29 cellular contexts compared by ENCODE assay signal in the genomic region with DNA sequence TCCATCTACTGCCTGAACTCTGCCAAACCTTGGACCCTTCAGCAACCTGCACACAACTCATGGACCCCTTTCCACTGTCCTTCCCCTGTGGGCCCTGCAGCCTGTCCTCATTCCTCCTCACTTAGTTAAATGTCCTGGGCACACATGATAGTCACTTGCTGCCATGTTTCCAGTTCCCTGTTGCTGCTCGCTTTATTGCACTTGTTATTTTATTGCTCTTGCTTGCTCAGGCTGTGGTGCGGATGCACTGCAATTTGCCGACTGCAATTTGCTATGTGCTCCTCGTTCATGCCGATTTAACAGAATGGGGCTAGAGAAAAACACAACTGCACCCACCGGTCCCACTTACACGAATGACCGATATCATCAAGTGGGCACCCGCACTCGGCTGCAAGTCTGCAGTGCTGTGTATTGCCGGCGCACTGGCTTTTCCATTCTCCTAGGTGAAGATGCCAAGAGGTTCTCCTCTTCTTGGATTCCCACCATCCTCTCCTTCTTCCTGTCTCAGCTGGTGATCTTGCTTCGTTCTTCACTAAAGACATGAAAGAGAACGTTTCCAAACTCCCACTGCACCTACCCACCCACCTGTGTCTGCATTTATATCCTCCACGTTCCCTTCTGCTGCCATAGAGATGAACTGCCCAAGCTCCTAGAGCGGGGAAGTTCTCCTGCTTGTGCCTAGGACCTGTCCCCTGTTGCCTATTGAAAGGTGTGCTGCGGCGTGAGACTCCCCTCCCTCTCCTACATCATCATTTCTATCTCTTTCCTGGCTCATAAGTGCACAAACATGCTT. TPM values are rescaled to one million over a fixed set of nuclear protein-coding genes. Genes with fewer than 3 reads are reported as not detected.
"Had no signal": no experiment of that assay in that cellular context is flagged by ENCODE, and none has a peak within 500 bp of the region (broad histone marks: within the 10 kb centered on the region; RNA-seq: fewer than 3 reads in every experiment).

No MANE protein-coding gene starts in this region.

- ATAC-seq: naive thymus-derived CD8-positive, alpha-beta T cell; natural killer cell treated with Interleukin-12 subunit alpha and Interleukin-12 subunit beta and Interleukin-15 and Interleukin-18, amount 100 ng/mL, for 72 hours; psoas muscle; right cardiac atrium; right lobe of liver; stimulated activated naive B cell treated with anti-CD40 and anti-IgM and Interleukin-4, amounts not matched to agents 10 μg/mL and 1 μg/mL and 100 μg/mL, for 72 hours had no signal

- H3K4me3 Mint-ChIP-seq: naive thymus-derived CD8-positive, alpha-beta T cell; natural killer cell treated with Interleukin-12 subunit alpha and Interleukin-12 subunit beta and Interleukin-15 and Interleukin-18, amount 100 ng/mL, for 72 hours; nephron progenitor cell; neural crest cell; stimulated activated effector memory CD8-positive, alpha-beta T cell treated with anti-CD3 and anti-CD28 coated beads, Interleukin-12 subunit alpha, Interleukin-12 subunit beta, amount 100 ng/mL, for 72 hours; stimulated activated naive B cell treated with anti-CD40 and anti-IgM and Interleukin-4, amounts not matched to agents 10 μg/mL and 1 μg/mL and 100 μg/mL, for 72 hours; stimulated activated naive CD8-positive, alpha-beta T cell treated with anti-CD3 and anti-CD28 coated beads, Interleukin-15, Interleukin-2, amounts not matched to agents 100 ng/mL and 50 ng/mL, for 24 hours had no signal

- H3K4me1 ChIP-seq: parathyroid adenoma, psoas muscle, right lobe of liver, tibial nerve, upper lobe of left lung, vagina had no signal

- H2AFZ ChIP-seq: parathyroid adenoma had no signal

- H3K36me3 Mint-ChIP-seq: naive thymus-derived CD8-positive, alpha-beta T cell; natural killer cell treated with Interleukin-12 subunit alpha and Interleukin-12 subunit beta and Interleukin-15 and Interleukin-18, amount 100 ng/mL, for 72 hours; stimulated activated effector memory CD8-positive, alpha-beta T cell treated with anti-CD3 and anti-CD28 coated beads, Interleukin-12 subunit alpha, Interleukin-12 subunit beta, amount 100 ng/mL, for 72 hours; stimulated activated naive B cell treated with anti-CD40 and anti-IgM and Interleukin-4, amounts not matched to agents 10 μg/mL and 1 μg/mL and 100 μg/mL, for 72 hours had no signal

- H3K4me3 ChIP-seq: ovary, psoas muscle, right lobe of liver, sigmoid colon, stomach, thoracic aorta, thyroid gland, tibial nerve, upper lobe of left lung, vagina had no signal

- DNase-seq: naive thymus-derived CD8-positive, alpha-beta T cell; nephron progenitor cell; occipital lobe; ovary; posterior cingulate gyrus; psoas muscle; right cardiac atrium; right lobe of liver; sigmoid colon; small intestine; stimulated activated CD4-positive, alpha-beta T cell treated with anti-CD3 and anti-CD28 coated beads, Interleukin-15, amount 100 ng/mL, for 24 hours; stimulated activated CD4-positive, alpha-beta T cell treated with anti-CD3 and anti-CD28 coated beads, Interleukin-2, amount 100 ng/mL, for 24 hours; stimulated activated CD4-positive, alpha-beta T cell treated with anti-CD3 and anti-CD28 coated beads, Interleukin-2, amount 100 ng/mL, for 48 hours; stimulated activated CD4-positive, alpha-beta T cell treated with anti-CD3 and anti-CD28 coated beads, Interleukin-4, amount 100 ng/mL, for 24 hours; stimulated activated naive B cell treated with anti-CD40 and anti-IgM and Interleukin-4, amounts not matched to agents 10 μg/mL and 1 μg/mL and 100 μg/mL, for 72 hours; stimulated activated naive CD4-positive, alpha-beta T cell treated with Interleukin-2 at 50 U/mL for 16 hours; stomach; thyroid gland; trophoblast cell; upper lobe of left lung had no signal

- H3K9me3 ChIP-seq: ovary, psoas muscle, right lobe of liver, sigmoid colon, stomach, thoracic aorta, thyroid gland, tibial nerve, upper lobe of left lung, vagina had no signal

- H3K9me3 Mint-ChIP-seq: naive thymus-derived CD8-positive, alpha-beta T cell; natural killer cell treated with Interleukin-12 subunit alpha and Interleukin-12 subunit beta and Interleukin-15 and Interleukin-18, amount 100 ng/mL, for 72 hours; nephron progenitor cell; neural crest cell; stimulated activated effector memory CD8-positive, alpha-beta T cell treated with anti-CD3 and anti-CD28 coated beads, Interleukin-12 subunit alpha, Interleukin-12 subunit beta, amount 100 ng/mL, for 72 hours; stimulated activated naive B cell treated with anti-CD40 and anti-IgM and Interleukin-4, amounts not matched to agents 10 μg/mL and 1 μg/mL and 100 μg/mL, for 72 hours; stimulated activated naive CD8-positive, alpha-beta T cell treated with anti-CD3 and anti-CD28 coated beads, Interleukin-15, Interleukin-2, amounts not matched to agents 100 ng/mL and 50 ng/mL, for 24 hours had no signal

- H3K4me1 Mint-ChIP-seq: naive thymus-derived CD8-positive, alpha-beta T cell; nephron progenitor cell; neural crest cell; stimulated activated effector memory CD8-positive, alpha-beta T cell treated with anti-CD3 and anti-CD28 coated beads, Interleukin-12 subunit alpha, Interleukin-12 subunit beta, amount 100 ng/mL, for 72 hours; stimulated activated naive B cell treated with anti-CD40 and anti-IgM and Interleukin-4, amounts not matched to agents 10 μg/mL and 1 μg/mL and 100 μg/mL, for 72 hours had no signal

- H3K27ac ChIP-seq: ovary, parathyroid adenoma, psoas muscle, right lobe of liver, sigmoid colon, stomach, thoracic aorta, thyroid gland, tibial nerve, upper lobe of left lung, vagina had no signal

- H3K27ac Mint-ChIP-seq: naive thymus-derived CD8-positive, alpha-beta T cell; natural killer cell treated with Interleukin-12 subunit alpha and Interleukin-12 subunit beta and Interleukin-15 and Interleukin-18, amount 100 ng/mL, for 72 hours; nephron progenitor cell; progenitor cell of endocrine pancreas; stimulated activated effector memory CD8-positive, alpha-beta T cell treated with anti-CD3 and anti-CD28 coated beads, Interleukin-12 subunit alpha, Interleukin-12 subunit beta, amount 100 ng/mL, for 72 hours; stimulated activated naive B cell treated with anti-CD40 and anti-IgM and Interleukin-4, amounts not matched to agents 10 μg/mL and 1 μg/mL and 100 μg/mL, for 72 hours; stimulated activated naive CD8-positive, alpha-beta T cell treated with anti-CD3 and anti-CD28 coated beads, Interleukin-15, Interleukin-2, amounts not matched to agents 100 ng/mL and 50 ng/mL, for 24 hours had no signal

- H3K9ac ChIP-seq: parathyroid adenoma had no signal

- H3K27me3 ChIP-seq: ovary, right lobe of liver, sigmoid colon, stomach, thyroid gland, tibial nerve, upper lobe of left lung, vagina had no signal

- H3K36me3 ChIP-seq: ovary, right lobe of liver, sigmoid colon, stomach, thoracic aorta, thyroid gland, tibial nerve, upper lobe of left lung, vagina had no signal

RNA-seq across cellular contexts. Expression of a gene that starts 45.4 kb away (rescaled TPM):
- total RNA-seq: naive thymus-derived CD8-positive, alpha-beta T cell; natural killer cell treated with Interleukin-12 subunit alpha and Interleukin-12 subunit beta and Interleukin-15 and Interleukin-18, amount 100 ng/mL, for 72 hours; tibial nerve had no signal
- polyA plus RNA-seq: naive thymus-derived CD8-positive, alpha-beta T cell had no signal
